ENCODE assay signal across 1 cellular context in the genomic region with DNA sequence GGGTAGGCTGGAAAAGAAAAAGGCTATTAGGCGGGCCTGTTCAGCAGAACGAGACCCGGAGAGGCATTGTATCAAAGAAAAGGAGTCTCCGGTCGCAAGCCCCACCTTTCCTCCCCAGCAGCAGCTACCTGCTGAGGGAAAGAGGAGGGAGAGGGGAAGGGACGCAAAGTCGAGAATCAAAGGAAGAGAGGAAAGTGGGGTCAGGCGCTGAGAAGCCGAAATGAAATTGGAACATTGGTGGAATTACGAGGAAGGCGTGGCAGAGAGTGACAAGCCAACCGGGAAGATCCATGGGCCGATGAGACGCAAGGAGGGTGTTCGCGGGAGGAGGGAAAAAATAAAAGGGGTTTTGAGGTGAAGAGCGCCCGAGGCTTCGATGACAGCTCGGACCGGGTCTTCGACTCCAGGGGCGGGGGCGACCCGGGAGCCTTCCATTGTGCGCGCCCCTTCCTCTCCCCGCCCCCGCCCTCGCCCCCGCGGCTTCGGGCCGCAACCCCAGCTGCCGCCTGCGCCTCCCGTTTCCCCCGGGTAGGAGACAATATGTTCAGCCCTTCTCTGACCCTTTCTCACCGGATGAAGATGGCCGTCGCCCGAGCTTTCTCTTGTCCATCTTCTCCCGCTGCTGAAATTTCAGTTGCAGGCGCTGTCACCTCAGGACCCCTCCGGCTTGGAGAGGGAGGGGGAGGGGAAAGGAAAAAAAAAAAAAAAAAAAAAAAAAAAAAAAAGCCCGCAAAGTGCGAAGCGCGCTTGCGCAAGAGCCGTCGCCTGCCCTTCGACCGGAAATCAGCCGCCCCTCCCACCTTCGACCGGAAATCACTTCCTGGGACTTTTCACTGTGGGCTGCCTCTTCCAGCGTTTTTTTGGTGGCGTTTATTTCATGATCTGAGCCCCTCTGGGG.
A peak's percentile ranks its signal among the peaks of the same experiment; 100 is the strongest.
TF ChIP-seq lines count a peak whose summit lies in the region.

A gene with protein sequence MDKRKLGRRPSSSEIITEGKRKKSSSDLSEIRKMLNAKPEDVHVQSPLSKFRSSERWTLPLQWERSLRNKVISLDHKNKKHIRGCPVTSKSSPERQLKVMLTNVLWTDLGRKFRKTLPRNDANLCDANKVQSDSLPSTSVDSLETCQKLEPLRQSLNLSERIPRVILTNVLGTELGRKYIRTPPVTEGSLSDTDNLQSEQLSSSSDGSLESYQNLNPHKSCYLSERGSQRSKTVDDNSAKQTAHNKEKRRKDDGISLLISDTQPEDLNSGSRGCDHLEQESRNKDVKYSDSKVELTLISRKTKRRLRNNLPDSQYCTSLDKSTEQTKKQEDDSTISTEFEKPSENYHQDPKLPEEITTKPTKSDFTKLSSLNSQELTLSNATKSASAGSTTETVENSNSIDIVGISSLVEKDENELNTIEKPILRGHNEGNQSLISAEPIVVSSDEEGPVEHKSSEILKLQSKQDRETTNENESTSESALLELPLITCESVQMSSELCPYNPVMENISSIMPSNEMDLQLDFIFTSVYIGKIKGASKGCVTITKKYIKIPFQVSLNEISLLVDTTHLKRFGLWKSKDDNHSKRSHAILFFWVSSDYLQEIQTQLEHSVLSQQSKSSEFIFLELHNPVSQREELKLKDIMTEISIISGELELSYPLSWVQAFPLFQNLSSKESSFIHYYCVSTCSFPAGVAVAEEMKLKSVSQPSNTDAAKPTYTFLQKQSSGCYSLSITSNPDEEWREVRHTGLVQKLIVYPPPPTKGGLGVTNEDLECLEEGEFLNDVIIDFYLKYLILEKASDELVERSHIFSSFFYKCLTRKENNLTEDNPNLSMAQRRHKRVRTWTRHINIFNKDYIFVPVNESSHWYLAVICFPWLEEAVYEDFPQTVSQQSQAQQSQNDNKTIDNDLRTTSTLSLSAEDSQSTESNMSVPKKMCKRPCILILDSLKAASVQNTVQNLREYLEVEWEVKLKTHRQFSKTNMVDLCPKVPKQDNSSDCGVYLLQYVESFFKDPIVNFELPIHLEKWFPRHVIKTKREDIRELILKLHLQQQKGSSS (minus strand): TSS at position 692 of the 898 bp plus-strand sequence. CDS start 82 bp downstream, at position 610.

TF ChIP-seq in HepG2, 621 proteins besides CTCF, POLR2A, EP300 and RAD21 (continued from another document and continues in another):
- TF ChIP-seq ZNF609 (CRISPR knock-in tag; IDR thresholded peaks at IDR 0.05; ENCODE audit: borderline replicate concordance), result no peak
- peak; percentile 65; the same call in 1 of the 2 replicates for TF ChIP-seq TGIF2 (CRISPR knock-in tag; IDR thresholded peaks at IDR 0.05)
- TF ChIP-seq NFYB (CRISPR knock-in tag; IDR thresholded peaks at IDR 0.05), result no peak
- peak; percentile 37 for TF ChIP-seq NR2F6 (IDR thresholded peaks at IDR 0.05)
- no peak for TF ChIP-seq NR2F6 (CRISPR knock-in tag; IDR thresholded peaks at IDR 0.05)
- no peak for TF ChIP-seq ZSCAN22 (CRISPR knock-in tag; IDR thresholded peaks at IDR 0.05)
- TF ChIP-seq ASH2L (IDR thresholded peaks at IDR 0.05; ENCODE audit: insufficient read length, low read depth, low read length), result peak; percentile 98
- 0 out of 2 replicates have a peak, but pooled peaks have one; percentile 40 for TF ChIP-seq RFXAP (CRISPR knock-in tag; IDR thresholded peaks at IDR 0.05; ENCODE audit: borderline replicate concordance)
- no peak; the same call in 1 of the 2 replicates for TF ChIP-seq ZFY (CRISPR knock-in tag; IDR thresholded peaks at IDR 0.05)
- TF ChIP-seq SMAD1 (CRISPR knock-in tag; IDR thresholded peaks at IDR 0.05; ENCODE audit: borderline replicate concordance, low read depth), result no peak
- TF ChIP-seq ZBTB3 (CRISPR knock-in tag; IDR thresholded peaks at IDR 0.05; ENCODE audit: borderline replicate concordance, low read depth), result no peak
- TF ChIP-seq ZNF235 (CRISPR knock-in tag; IDR thresholded peaks at IDR 0.05; ENCODE audit: borderline replicate concordance), result no peak
- TF ChIP-seq SOX6 (IDR thresholded peaks at IDR 0.05), result no peak
- TF ChIP-seq SOX6 (CRISPR knock-in tag; IDR thresholded peaks at IDR 0.05), result peak; percentile 47; the same call in 1 of the 2 replicates
- TF ChIP-seq ZNF468 (CRISPR knock-in tag; IDR thresholded peaks at IDR 0.05), result no peak
- no peak for TF ChIP-seq NR2F1 (CRISPR knock-in tag; IDR thresholded peaks at IDR 0.05)
- TF ChIP-seq, protein P1, sequence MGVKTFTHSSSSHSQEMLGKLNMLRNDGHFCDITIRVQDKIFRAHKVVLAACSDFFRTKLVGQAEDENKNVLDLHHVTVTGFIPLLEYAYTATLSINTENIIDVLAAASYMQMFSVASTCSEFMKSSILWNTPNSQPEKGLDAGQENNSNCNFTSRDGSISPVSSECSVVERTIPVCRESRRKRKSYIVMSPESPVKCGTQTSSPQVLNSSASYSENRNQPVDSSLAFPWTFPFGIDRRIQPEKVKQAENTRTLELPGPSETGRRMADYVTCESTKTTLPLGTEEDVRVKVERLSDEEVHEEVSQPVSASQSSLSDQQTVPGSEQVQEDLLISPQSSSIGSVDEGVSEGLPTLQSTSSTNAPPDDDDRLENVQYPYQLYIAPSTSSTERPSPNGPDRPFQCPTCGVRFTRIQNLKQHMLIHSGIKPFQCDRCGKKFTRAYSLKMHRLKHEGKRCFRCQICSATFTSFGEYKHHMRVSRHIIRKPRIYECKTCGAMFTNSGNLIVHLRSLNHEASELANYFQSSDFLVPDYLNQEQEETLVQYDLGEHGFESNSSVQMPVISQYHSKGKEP (CRISPR knock-in tag; IDR thresholded peaks at IDR 0.05), result no peak
- TF ChIP-seq, protein P2, sequence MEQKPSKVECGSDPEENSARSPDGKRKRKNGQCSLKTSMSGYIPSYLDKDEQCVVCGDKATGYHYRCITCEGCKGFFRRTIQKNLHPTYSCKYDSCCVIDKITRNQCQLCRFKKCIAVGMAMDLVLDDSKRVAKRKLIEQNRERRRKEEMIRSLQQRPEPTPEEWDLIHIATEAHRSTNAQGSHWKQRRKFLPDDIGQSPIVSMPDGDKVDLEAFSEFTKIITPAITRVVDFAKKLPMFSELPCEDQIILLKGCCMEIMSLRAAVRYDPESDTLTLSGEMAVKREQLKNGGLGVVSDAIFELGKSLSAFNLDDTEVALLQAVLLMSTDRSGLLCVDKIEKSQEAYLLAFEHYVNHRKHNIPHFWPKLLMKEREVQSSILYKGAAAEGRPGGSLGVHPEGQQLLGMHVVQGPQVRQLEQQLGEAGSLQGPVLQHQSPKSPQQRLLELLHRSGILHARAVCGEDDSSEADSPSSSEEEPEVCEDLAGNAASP (CRISPR knock-in tag; IDR thresholded peaks at IDR 0.05; ENCODE audit: borderline replicate concordance), result no peak
- no peak for TF ChIP-seq ZNF782 (CRISPR knock-in tag; IDR thresholded peaks at IDR 0.05; ENCODE audit: borderline replicate concordance)
- TF ChIP-seq SKIL (CRISPR knock-in tag; IDR thresholded peaks at IDR 0.05; ENCODE audit: borderline replicate concordance), result no peak
- no peak for TF ChIP-seq NFKBIZ (CRISPR knock-in tag; IDR thresholded peaks at IDR 0.05)
- peak; percentile 73; the same call in 1 of the 2 replicates for TF ChIP-seq KMT2B (CRISPR knock-in tag; IDR thresholded peaks at IDR 0.05)
- peak; percentile 56; the same call in 1 of the 2 replicates for TF ChIP-seq ZNF777 (CRISPR knock-in tag; IDR thresholded peaks at IDR 0.05)
- TF ChIP-seq IRF2 (CRISPR knock-in tag; IDR thresholded peaks at IDR 0.05), result no peak
- peak; percentile 65; the same call in 1 of the 2 replicates for TF ChIP-seq KDM5B (CRISPR knock-in tag; IDR thresholded peaks at IDR 0.05; ENCODE audit: borderline replicate concordance)
- no peak for TF ChIP-seq HMGA1 (CRISPR knock-in tag; conservative IDR thresholded peaks at IDR 0.05)
- TF ChIP-seq ZNF24 (IDR thresholded peaks at IDR 0.05), result no peak
- no peak for TF ChIP-seq NFATC3 (CRISPR knock-in tag; IDR thresholded peaks at IDR 0.05)
- no peak for TF ChIP-seq ZBTB39 (CRISPR knock-in tag; IDR thresholded peaks at IDR 0.05)
- no peak for TF ChIP-seq ZNF615 (CRISPR knock-in tag; IDR thresholded peaks at IDR 0.05; ENCODE audit: borderline replicate concordance)
- TF ChIP-seq GATAD2A (CRISPR knock-in tag; IDR thresholded peaks at IDR 0.05), result no peak
- no peak for TF ChIP-seq ZNF589 (CRISPR knock-in tag; conservative IDR thresholded peaks at IDR 0.05)
- TF ChIP-seq ZNF432 (CRISPR knock-in tag; IDR thresholded peaks at IDR 0.05; ENCODE audit: borderline replicate concordance), result no peak
- TF ChIP-seq XBP1 (CRISPR knock-in tag; IDR thresholded peaks at IDR 0.05), result no peak
- TF ChIP-seq PHF8 (CRISPR knock-in tag; IDR thresholded peaks at IDR 0.05), result peak; percentile 47; the same call in 1 of the 2 replicates
- no peak for TF ChIP-seq ZNF160 (CRISPR knock-in tag; IDR thresholded peaks at IDR 0.05)
- TF ChIP-seq ZNF124 (CRISPR knock-in tag; IDR thresholded peaks at IDR 0.05), result no peak
- TF ChIP-seq, protein P3, sequence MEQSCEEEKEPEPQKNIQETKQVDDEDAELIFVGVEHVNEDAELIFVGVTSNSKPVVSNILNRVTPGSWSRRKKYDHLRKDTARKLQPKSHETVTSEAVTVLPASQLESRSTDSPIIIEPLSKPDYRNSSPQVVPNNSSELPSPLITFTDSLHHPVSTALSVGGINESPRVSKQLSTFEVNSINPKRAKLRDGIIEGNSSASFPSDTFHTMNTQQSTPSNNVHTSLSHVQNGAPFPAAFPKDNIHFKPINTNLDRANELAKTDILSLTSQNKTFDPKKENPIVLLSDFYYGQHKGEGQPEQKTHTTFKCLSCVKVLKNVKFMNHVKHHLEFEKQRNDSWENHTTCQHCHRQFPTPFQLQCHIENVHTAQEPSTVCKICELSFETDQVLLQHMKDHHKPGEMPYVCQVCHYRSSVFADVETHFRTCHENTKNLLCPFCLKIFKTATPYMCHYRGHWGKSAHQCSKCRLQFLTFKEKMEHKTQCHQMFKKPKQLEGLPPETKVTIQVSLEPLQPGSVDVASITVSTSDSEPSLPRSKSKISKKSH (CRISPR knock-in tag; IDR thresholded peaks at IDR 0.05; ENCODE audit: borderline replicate concordance), result no peak
